8 cellular contexts compared by ENCODE assay signal in the genomic region with DNA sequence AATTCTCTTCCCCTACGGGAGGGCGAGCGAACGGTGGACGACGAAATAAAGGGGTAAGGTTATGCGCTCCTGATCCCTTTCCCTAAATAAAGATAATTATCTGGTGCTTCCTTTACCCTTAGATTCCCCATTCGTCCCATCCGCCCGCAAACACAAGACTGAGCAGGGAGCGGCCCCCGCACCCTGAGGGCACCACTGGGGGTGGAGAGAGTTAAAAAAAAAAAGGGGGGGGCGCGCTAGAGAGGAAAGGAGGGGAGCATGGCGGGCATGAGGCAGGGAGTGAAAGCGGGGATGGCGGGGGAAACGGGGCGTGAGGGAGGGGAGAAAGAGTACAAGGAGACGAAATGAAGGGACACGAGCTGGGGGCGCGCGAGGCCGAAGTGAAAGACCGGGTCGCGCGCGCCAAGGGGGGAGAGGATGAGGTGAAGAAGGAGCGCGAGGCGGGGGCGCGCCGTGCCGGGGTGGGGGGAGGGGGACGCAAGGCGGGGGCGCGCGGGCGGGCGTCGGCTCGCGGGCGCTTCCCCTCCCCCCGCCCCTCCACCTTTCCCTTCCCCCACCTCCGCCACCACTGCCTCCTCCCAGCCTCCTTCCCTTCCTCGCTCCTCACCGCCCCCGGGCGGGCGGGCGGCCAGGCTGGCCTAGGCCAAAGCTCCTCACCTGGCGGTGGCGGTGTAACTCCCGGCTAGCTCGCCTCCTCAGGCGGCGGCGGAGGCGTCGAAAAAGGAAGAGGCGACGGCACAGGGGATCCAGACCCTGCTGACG. TPM values are rescaled to one million over a fixed set of nuclear protein-coding genes. Genes with fewer than 3 reads are reported as not detected.
DNase-seq lines count a peak whose midpoint lies in the region; ATAC-seq, FAIRE-seq and TF ChIP-seq lines count a peak whose summit lies in the region.

No MANE protein-coding gene starts in this region.

- TF ChIP-seq RAD21 in liver (IDR thresholded peaks at IDR 0.05) = no peak

- WGBS in liver = 1% methylated on average over 58 of the region's 68 CpGs

- H3K27ac ChIP-seq in liver (ENCODE audit: low read depth in 1 of 2, low read length in 2 of 2) = peak overlapping the region; percentile 75 to 77

- peak; percentile 20 for TF ChIP-seq CTCF in bronchial epithelial cell (IDR thresholded peaks at IDR 0.05; ENCODE audit: insufficient read depth, low read length, severe bottlenecking)
- TF ChIP-seq CTCF in liver (IDR thresholded peaks at IDR 0.05; ENCODE audit: low read depth, low read length, missing input control) = no peak

- H3K36me3 ChIP-seq in bronchial epithelial cell (ENCODE audit: control insufficient read depth, insufficient read depth, low read length) = peaks cover 3% of the 10 kb centered on the region
- H3K36me3 ChIP-seq in liver (ENCODE audit: control insufficient read depth in 4 of 4, insufficient read depth in 3 of 4, low read depth in 1 of 4, low read length in 3 of 4) = peaks cover 0 to 3% (median under 1%) of the 10 kb centered on the region in 4 donors

- no peak for FAIRE-seq in bronchial epithelial cell (lab: Jason Lieb, UNC)

- H3K4me1 ChIP-seq in liver (ENCODE audit: control insufficient read depth in 4 of 4, insufficient read depth in 4 of 4, low read length in 3 of 4) = peaks cover 13 to 32% (median 28%) of the 10 kb centered on the region in 4 donors

- H3K4me3 ChIP-seq in bronchial epithelial cell (ENCODE audit: low read depth, low read length) (peak overlapping the region; percentile 42), liver (ENCODE audit: low read depth in 1 of 3, low read length in 3 of 3) (peak overlapping the region; percentile 68 to 79 (median 72))

- peak; percentile 95 for DNase-seq in DMS 273 (lab: John Stamatoyannopoulos, UW; ENCODE audit: unreplicated experiment)
- no peak for DNase-seq in DMS 273 treated with DMSO at 0.1 percent for 48 hours (lab: John Stamatoyannopoulos, UW)
- peak in 54 of 76 experiments; percentile 19 to 83 (median 66) for DNase-seq in HUDEP-2 (lab: John Stamatoyannopoulos, UW; ENCODE audit: unreplicated experiment in 76 of 76)
- peak; percentile 86 for DNase-seq in SKM-1 treated with dmso at 0.1 percent for 144 hours (lab: John Stamatoyannopoulos, UW; ENCODE audit: unreplicated experiment)
- DNase-seq in bronchial epithelial cell (ENCODE audit: low read depth) = peak; percentile 42
- DNase-seq in stimulated activated CD8-positive, alpha-beta memory T cell treated with anti-CD3 and anti-CD28 coated beads, Interleukin-12 subunit alpha, Interleukin-12 subunit beta, amount 100 ng/mL, for 24 hours (ENCODE audit: extremely low read depth) = peak; percentile 37

- no peaks in the 10 kb centered on the region for H3K27me3 ChIP-seq in bronchial epithelial cell (ENCODE audit: control insufficient read depth, insufficient read depth, low read length)
- H3K27me3 ChIP-seq in liver (ENCODE audit: control insufficient read depth in 4 of 4, insufficient read depth in 4 of 4, low read length in 3 of 4) = no peaks in the 10 kb centered on the region

- no peaks in the 10 kb centered on the region for H3K9me3 ChIP-seq in liver (ENCODE audit: control insufficient read depth in 4 of 4, low read length in 3 of 4)

- H3K9ac ChIP-seq in liver (ENCODE audit: low read depth in 1 of 2, low read length in 2 of 2) = peak overlapping the region; percentile 16 to 36

- peak; percentile 31 for ATAC-seq in GM21390 (IDR thresholded peaks at IDR 0.05; ENCODE audit: unreplicated experiment)

TF ChIP-seq in liver, 16 proteins besides CTCF, POLR2A, EP300 and RAD21:
- TF ChIP-seq HNF4G (IDR thresholded peaks at IDR 0.05) (no peak), GABPA (IDR thresholded peaks at IDR 0.05 in 1 of 2, conservative IDR thresholded peaks at IDR 0.05 in 1 of 2) (no peak), HNF4A (conservative IDR thresholded peaks at IDR 0.05) (no peak), YY1 (IDR thresholded peaks at IDR 0.05) (no peak)

RNA-seq across cellular contexts. Expression of a gene that starts 0.5 kb away (rescaled TPM):
- total RNA-seq in bronchial epithelial cell = 1.8 and 3.7 TPM in 2 replicates
- 1 to 10 TPM; 4.4 to 4.9 TPM for total RNA-seq in liver
- 1 to 10 TPM; 3.2 to 3.5 TPM for polyA plus RNA-seq in liver

RNA-seq across cellular contexts. Expression of a gene that starts 24.3 kb away (rescaled TPM):
- total RNA-seq in bronchial epithelial cell = 8.7 and 12.3 TPM in 2 replicates
- total RNA-seq in liver = 10 to 100 TPM; 13.1 to 27.2 TPM
- polyA plus RNA-seq in liver = 10 to 100 TPM in 1 of 2 donors, 1 to 10 TPM in 1; 9.7 to 10.1 TPM

RNA-seq across cellular contexts. Expression of a gene that starts 36.2 kb away (rescaled TPM):
- total RNA-seq in bronchial epithelial cell (2.6 and 4.7 TPM in 2 replicates), liver (1 to 10 TPM; 4.9 to 5.5 TPM)
- 10 to 100 TPM; 11.0 to 14.9 TPM for polyA plus RNA-seq in liver

RNA-seq across cellular contexts. Expression of a gene that starts 41.1 kb away (rescaled TPM):
- 71.2 and 108 TPM in 2 replicates for total RNA-seq in bronchial epithelial cell
- 10 to 100 TPM; 46.8 to 70.3 TPM for total RNA-seq in liver
- 10 to 100 TPM; 38.8 to 62.5 TPM for polyA plus RNA-seq in liver

RNA-seq across cellular contexts. Expression of a gene that starts 45.4 kb away (rescaled TPM):
- total RNA-seq in bronchial epithelial cell (4.6 and 7.1 TPM in 2 replicates), liver (10 to 100 TPM in 1 of 2 donors, 1 to 10 TPM in 1; 7.4 to 10.3 TPM)
- polyA plus RNA-seq in liver = 10 to 100 TPM in 1 of 2 donors, 1 to 10 TPM in 1; 4.4 to 10.2 TPM
